Comparison of ENCODE assay signal across 12 cellular contexts in the genomic region with DNA sequence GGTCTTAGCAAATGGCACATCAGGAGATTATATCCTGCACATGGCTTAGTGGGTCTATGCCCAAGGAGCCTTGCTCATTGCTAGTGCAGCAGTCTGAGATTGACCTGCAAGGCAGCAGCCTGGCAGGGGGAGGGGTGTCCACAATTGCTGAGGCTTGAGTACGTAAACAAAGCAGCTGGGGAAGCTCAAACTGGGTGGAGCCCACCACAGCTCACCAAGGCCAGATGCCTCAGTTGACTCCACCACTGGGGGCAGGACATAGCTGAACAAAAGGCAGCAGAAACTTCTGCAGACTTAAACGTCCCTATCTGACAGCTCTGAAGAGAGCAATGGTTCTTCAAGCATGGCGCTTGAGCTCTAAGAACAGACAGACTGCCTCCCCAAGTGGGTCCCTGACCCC. TPM values are rescaled to one million over a fixed set of nuclear protein-coding genes. Genes with fewer than 3 reads are reported as not detected.
"Had no signal": no experiment of that assay in that cellular context is flagged by ENCODE, and none has a peak within 500 bp of the region (broad histone marks: within the 10 kb centered on the region; RNA-seq: fewer than 3 reads in every experiment).

No MANE protein-coding gene starts in this region.

RNA-seq across cellular contexts. Expression of a gene that starts 13.6 kb away (rescaled TPM):
- total RNA-seq: activated CD4-positive, alpha-beta memory T cell treated with anti-CD3 and anti-CD28 coated beads, Interleukin-2, amount 10 ng/mL, durations not matched to agents 7 days and 5 days; activated CD4-positive, alpha-beta T cell treated with anti-CD3 and anti-CD28 coated beads for 36 hours; activated CD4-positive, alpha-beta T cell treated with anti-CD3 and anti-CD28 coated beads, Interleukin-2, amount 10 ng/mL, durations not matched to agents 7 days and 5 days; activated CD8-positive, alpha-beta memory T cell treated with anti-CD3 and anti-CD28 coated beads, Interleukin-2, amount 10 ng/mL, durations not matched to agents 7 days and 5 days; activated CD8-positive, alpha-beta T cell treated with anti-CD3 and anti-CD28 coated beads, Interleukin-2, amount 10 ng/mL, durations not matched to agents 7 days and 5 days; activated naive CD8-positive, alpha-beta T cell treated with anti-CD3 and anti-CD28 coated beads, Interleukin-2, amount 10 ng/mL, durations not matched to agents 7 days and 5 days; activated T-helper 2 cell treated with anti-CD3 and anti-CD28 coated beads, Interferon-gamma antibody, Interleukin-2, Interleukin-4, amounts not matched to agents 10 μg/mL and 5 μg/mL and 100 μg/mL, durations not matched to agents 14 hours and 24 hours and 36 hours; ascending aorta; bronchial epithelial cell; cardiac muscle cell; chondrocyte had no signal
- polyA plus RNA-seq: adipose tissue, cardiac muscle cell had no signal

RNA-seq across cellular contexts. Expression of a gene that starts 53.9 kb away (rescaled TPM):
- total RNA-seq: activated CD4-positive, alpha-beta memory T cell treated with anti-CD3 and anti-CD28 coated beads, Interleukin-2, amount 10 ng/mL, durations not matched to agents 7 days and 5 days; activated CD4-positive, alpha-beta T cell treated with anti-CD3 and anti-CD28 coated beads for 36 hours; activated CD4-positive, alpha-beta T cell treated with anti-CD3 and anti-CD28 coated beads, Interleukin-2, amount 10 ng/mL, durations not matched to agents 7 days and 5 days; activated CD8-positive, alpha-beta memory T cell treated with anti-CD3 and anti-CD28 coated beads, Interleukin-2, amount 10 ng/mL, durations not matched to agents 7 days and 5 days; activated CD8-positive, alpha-beta T cell treated with anti-CD3 and anti-CD28 coated beads, Interleukin-2, amount 10 ng/mL, durations not matched to agents 7 days and 5 days; activated naive CD8-positive, alpha-beta T cell treated with anti-CD3 and anti-CD28 coated beads, Interleukin-2, amount 10 ng/mL, durations not matched to agents 7 days and 5 days; activated T-helper 2 cell treated with anti-CD3 and anti-CD28 coated beads, Interferon-gamma antibody, Interleukin-2, Interleukin-4, amounts not matched to agents 10 μg/mL and 5 μg/mL and 100 μg/mL, durations not matched to agents 14 hours and 24 hours and 36 hours; ascending aorta; bronchial epithelial cell; cardiac muscle cell; chondrocyte had no signal
- polyA plus RNA-seq: cardiac muscle cell had no signal
